11 cellular contexts compared by ENCODE assay signal in the genomic region with DNA sequence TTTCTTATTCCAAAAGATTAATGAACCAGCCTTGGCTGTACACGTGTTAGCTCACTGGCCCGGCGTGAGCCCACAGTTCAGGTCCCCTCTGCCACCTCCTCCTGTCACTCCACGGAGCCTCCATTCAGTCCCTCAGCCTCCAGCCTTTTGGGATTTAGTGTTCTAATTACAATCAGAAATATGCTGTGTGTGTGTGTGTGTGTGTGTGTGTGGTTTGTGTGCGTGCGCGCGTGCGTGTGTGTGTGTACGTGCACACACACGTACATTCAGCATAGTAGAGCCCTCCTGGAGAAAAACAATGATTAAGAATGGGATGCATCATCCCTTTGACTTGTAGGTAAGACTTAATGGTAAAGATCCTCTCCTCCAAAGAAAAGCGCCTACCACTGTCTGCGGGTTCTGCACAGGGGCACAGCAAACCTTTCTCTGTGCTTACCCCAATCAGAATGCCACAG. TPM values are rescaled to one million over a fixed set of nuclear protein-coding genes. Genes with fewer than 3 reads are reported as not detected.
DNase-seq lines count a peak whose midpoint lies in the region; ATAC-seq and TF ChIP-seq lines count a peak whose summit lies in the region.
"Had no signal": no experiment of that assay in that cellular context is flagged by ENCODE, and none has a peak within 500 bp of the region (broad histone marks: within the 10 kb centered on the region; RNA-seq: fewer than 3 reads in every experiment).

No MANE protein-coding gene starts in this region.

- intact Hi-C loops in breast epithelium (cut with DNase I; ENCODE audit: low total_unique reads) = no loop called here
- intact Hi-C loops in upper lobe of right lung (cut with DNase I) = no loop called here

- H3K27me3 ChIP-seq in breast epithelium (no peaks in the 10 kb centered on the region), upper lobe of right lung (peaks cover 28% of the 10 kb centered on the region)

- H3K4me3 Mint-ChIP-seq in activated naive CD4-positive, alpha-beta T cell treated with anti-CD3 and anti-CD28 coated beads, Interleukin-2, amount 50 U/mL, for 24 hours = peak overlapping the region; percentile 62
- peak overlapping the region; percentile 33 for H3K4me3 Mint-ChIP-seq in memory B cell

- H3K9me3 Mint-ChIP-seq in activated naive CD4-positive, alpha-beta T cell treated with anti-CD3 and anti-CD28 coated beads, Interleukin-2, amount 50 U/mL, for 24 hours = no peaks in the 10 kb centered on the region
- H3K9me3 Mint-ChIP-seq in memory B cell = no peaks in the 10 kb centered on the region
- H3K9me3 Mint-ChIP-seq: CD4-positive, alpha-beta memory T cell had no signal

- H3K36me3 ChIP-seq in breast epithelium (no peaks in the 10 kb centered on the region), upper lobe of right lung (no peaks in the 10 kb centered on the region)
- H3K36me3 ChIP-seq: spleen had no signal

- peaks cover 18% of the 10 kb centered on the region for H3K4me1 Mint-ChIP-seq in activated naive CD4-positive, alpha-beta T cell treated with anti-CD3 and anti-CD28 coated beads, Interleukin-2, amount 50 U/mL, for 24 hours
- peaks cover 6% of the 10 kb centered on the region for H3K4me1 Mint-ChIP-seq in memory B cell

- peaks cover 34% of the 10 kb centered on the region for H3K27me3 Mint-ChIP-seq in activated naive CD4-positive, alpha-beta T cell treated with anti-CD3 and anti-CD28 coated beads, Interleukin-2, amount 50 U/mL, for 24 hours
- peaks cover 29% of the 10 kb centered on the region for H3K27me3 Mint-ChIP-seq in memory B cell

- no peak for ATAC-seq in memory B cell (ENCODE audit: low read depth)
- no peak for ATAC-seq in upper lobe of right lung
- ATAC-seq in GM18873 (IDR thresholded peaks at IDR 0.05; ENCODE audit: low FRiP score, unreplicated experiment) = no peak

- no peaks in the 10 kb centered on the region for H3K4me1 ChIP-seq in breast epithelium
- H3K4me1 ChIP-seq in upper lobe of right lung = peaks cover 12% of the 10 kb centered on the region

- H3K9me3 ChIP-seq in breast epithelium (no peaks in the 10 kb centered on the region), upper lobe of right lung (no peaks in the 10 kb centered on the region)

- H3K27ac Mint-ChIP-seq in activated naive CD4-positive, alpha-beta T cell treated with anti-CD3 and anti-CD28 coated beads, Interleukin-2, amount 50 U/mL, for 24 hours = no peak overlapping the region
- H3K27ac Mint-ChIP-seq in memory B cell = no peak overlapping the region

- no peak for TF ChIP-seq POLR2A in breast epithelium (IDR thresholded peaks at IDR 0.05)

- DNase-seq in activated naive CD4-positive, alpha-beta T cell treated with anti-CD3 and anti-CD28 coated beads, Interleukin-2, amount 50 U/mL, for 16 hours = no peak
- DNase-seq in breast epithelium (ENCODE audit: low spot score in 2 of 2) = no peak
- no peak for DNase-seq in memory B cell (ENCODE audit: low spot score in 2 of 2)
- no peak for DNase-seq in upper lobe of right lung
- DNase-seq in DMS79 treated with DMSO at 0.1 percent for 48 hours (lab: John Stamatoyannopoulos, UW) = no peak
- DNase-seq in HuH-7.5 (ENCODE audit: low spot score) = no peak
- DNase-seq: CD4-positive, alpha-beta memory T cell; cortex of kidney had no signal

- H3K27ac ChIP-seq in breast epithelium (peak overlapping the region; percentile 59 to 74), upper lobe of right lung (no peak overlapping the region)
- H3K27ac ChIP-seq: spleen had no signal

- H3K36me3 Mint-ChIP-seq in activated naive CD4-positive, alpha-beta T cell treated with anti-CD3 and anti-CD28 coated beads, Interleukin-2, amount 50 U/mL, for 24 hours = no peaks in the 10 kb centered on the region
- H3K36me3 Mint-ChIP-seq in memory B cell = no peaks in the 10 kb centered on the region
- H3K36me3 Mint-ChIP-seq: CD4-positive, alpha-beta memory T cell had no signal

- TF ChIP-seq CTCF in breast epithelium (IDR thresholded peaks at IDR 0.05) (no peak), upper lobe of right lung (IDR thresholded peaks at IDR 0.05) (no peak)

- H3K4me3 ChIP-seq in breast epithelium (peak overlapping the region; percentile 46 to 83 (median 61)), upper lobe of right lung (peak overlapping the region; percentile 44)

RNA-seq across cellular contexts. Expression of a gene that starts 0.8 kb away (rescaled TPM):
- total RNA-seq in breast epithelium = 10 to 100 TPM; 11.7 to 64.5 (median 61.9) TPM
- 6.7 TPM for total RNA-seq in upper lobe of right lung
- total RNA-seq: CD4-positive, alpha-beta memory T cell had no signal
